Comparison of ENCODE assay signal across 19 cellular contexts in genomic region chr5:168218746-168219145, GRCh38.
DNase-seq lines count a peak whose midpoint lies in the region; ATAC-seq and TF ChIP-seq lines count a peak whose summit lies in the region.
"Had no signal": no experiment of that assay in that cellular context is flagged by ENCODE, and none has a peak within 500 bp of the region (broad histone marks: within the 10 kb centered on the region; RNA-seq: fewer than 3 reads in every experiment).

No MANE protein-coding gene starts in this region.

- no peak overlapping the region for H2AFZ ChIP-seq in GM23248
- H2AFZ ChIP-seq in HCT116 (ENCODE audit: low read depth, low read length, poor library complexity, severe bottlenecking) = peak overlapping the region; percentile 100
- peak overlapping the region; percentile 82 for H2AFZ ChIP-seq in SU-DHL-6 (ENCODE audit: low read depth, low read length, severe bottlenecking)

- TF ChIP-seq RAD21 in HCT116 (IDR thresholded peaks at IDR 0.05; ENCODE audit: low read depth) = no peak

- H3K9ac ChIP-seq in GM23248 (no peak overlapping the region), HCT116 (ENCODE audit: low read length) (no peak overlapping the region), SU-DHL-6 (ENCODE audit: low read length) (no peak overlapping the region)

- in situ Hi-C loops in GM23248 (cut with MboI) = loop anchor here (10.0 kb wide), 1 partner anchor 634 kb away; no protein-coding TSS in a partner anchor

- no peaks in the 10 kb centered on the region for H4K20me1 ChIP-seq in GM23248 (ENCODE audit: insufficient read depth)
- H4K20me1 ChIP-seq in HCT116 (ENCODE audit: insufficient read depth) = no peaks in the 10 kb centered on the region
- H4K20me1 ChIP-seq in SU-DHL-6 (ENCODE audit: low read depth, low read length) = no peaks in the 10 kb centered on the region

- 0 out of 2 replicates have a peak, but pooled peaks cover 13% of the 10 kb centered on the region for H3K79me2 ChIP-seq in GM23248 (ENCODE audit: insufficient read depth)
- no peaks in the 10 kb centered on the region for H3K79me2 ChIP-seq in HCT116 (ENCODE audit: insufficient read depth, low read length)
- no peaks in the 10 kb centered on the region for H3K79me2 ChIP-seq in SU-DHL-6 (ENCODE audit: insufficient read depth, low read length)

- POLR2A ChIA-PET in HCT116 (lab: Charles Lee) = no interaction called here

- H3K9me3 ChIP-seq in GM23248 (ENCODE audit: low read depth) (no peaks in the 10 kb centered on the region), HCT116 (ENCODE audit: control insufficient read depth in 1 of 2, insufficient read depth in 1 of 2, low read depth in 1 of 2, low read length in 2 of 2) (no peaks in the 10 kb centered on the region), SU-DHL-6 (ENCODE audit: insufficient read depth, low read length) (no peaks in the 10 kb centered on the region)
- H3K9me3 ChIP-seq: A549, BE2C, HAP-1 had no signal

- intact Hi-C loops in HCT116 (cut with micrococcal nuclease) = loop anchor here (1.0 to 2.0 kb wide), 4 partner anchors 104 to 636 kb away; no protein-coding TSS in a partner anchor

- no TSS peak for BruUV-seq in HCT116 (replicated peaks; lab: Mats Ljungman, UMichigan)

- H3F3A ChIP-seq in GM23248 (ENCODE audit: insufficient read depth) = peaks cover 13% of the 10 kb centered on the region; the same call in 1 of the 2 replicates
- no peaks in the 10 kb centered on the region for H3F3A ChIP-seq in SU-DHL-6 (ENCODE audit: insufficient read depth)

- H3K4me2 ChIP-seq in GM23248 (ENCODE audit: unreplicated experiment) = no peak overlapping the region
- H3K4me2 ChIP-seq in HCT116 (ENCODE audit: low read length) = no peak overlapping the region
- no peak overlapping the region for H3K4me2 ChIP-seq in SU-DHL-6 (ENCODE audit: low read depth, low read length, poor library complexity, severe bottlenecking)

- no peak for TF ChIP-seq POLR2A in HCT116 (IDR thresholded peaks at IDR 0.05; ENCODE audit: borderline replicate concordance, extremely low read depth, insufficient read depth, insufficient read length)

- H3K27me3 ChIP-seq in GM23248 (replicated peaks; ENCODE audit: insufficient read depth) (no peaks in the 10 kb centered on the region), HCT116 (ENCODE audit: insufficient read depth, low read length) (peaks cover 37% of the 10 kb centered on the region), SU-DHL-6 (ENCODE audit: low read length) (no peaks in the 10 kb centered on the region), foreskin keratinocyte (no peaks in the 10 kb centered on the region)

- 78 to 79% methylated on average over 9 of the region's 9 CpGs for WGBS in GM23248 (ENCODE audit: low coverage in 1 of 2, low lambda C conversion rate in 2 of 2, missing lambda C conversion rate in 2 of 2), 2 experiments

- H3K9me2 ChIP-seq in GM23248 (ENCODE audit: insufficient read depth) (no peaks in the 10 kb centered on the region), HCT116 (ENCODE audit: insufficient read depth) (no peaks in the 10 kb centered on the region), SU-DHL-6 (replicated peaks; ENCODE audit: insufficient read depth, low read length) (no peaks in the 10 kb centered on the region)

- RAD21 ChIA-PET in HCT116 (lab: Charles Lee; ENCODE audit: low non-redundant PET in 1 of 2, low total read pairs in 2 of 2, uncharacterized antibody in 2 of 2, unreplicated experiment in 2 of 2) = interaction anchor here in 1 of 2 experiments (1.3 kb wide), 1 partner anchor 113 kb away, joined by 3 read pairs; no protein-coding TSS in a partner anchor

- CTCF ChIA-PET in HCT116 (lab: Charles Lee) = interaction anchor here (1.8 to 2.0 kb wide), 2 partner anchors 105 to 496 kb away, joined by 5 to 12 read pairs; no protein-coding TSS in a partner anchor

- TF ChIP-seq CTCF in HCT116 (IDR thresholded peaks at IDR 0.05 in 2 of 3, conservative IDR thresholded peaks at IDR 0.05 in 1 of 3; ENCODE audit: borderline replicate concordance in 1 of 3, insufficient read depth in 1 of 3, low read depth in 2 of 3, low read length in 2 of 3) (no peak), SU-DHL-6 (IDR thresholded peaks at IDR 0.05; ENCODE audit: insufficient read depth, low read length, poor library complexity, severe bottlenecking) (no peak), foreskin keratinocyte (conservative IDR thresholded peaks at IDR 0.05) (no peak), GM20000 (IDR thresholded peaks at IDR 0.05; ENCODE audit: extremely low read depth, missing control alignments) (no peak)

- ATAC-seq in HCT116 (no peak), foreskin keratinocyte (peak; percentile 29), HG03442 (IDR thresholded peaks at IDR 0.05; ENCODE audit: unreplicated experiment) (no peak)
- ATAC-seq in stimulated activated naive CD8-positive, alpha-beta T cell treated with anti-CD3 and anti-CD28 coated beads, Interleukin-15, Interleukin-2, amounts not matched to agents 100 U/mL and 50 U/mL, for 24 hours = no peak

- peak; percentile 24 for DNase-seq in GM23248
- DNase-seq in HCT116 (ENCODE audit: low read depth, low spot score) = no peak
- DNase-seq in foreskin keratinocyte = peak in 1 of 2 donors; percentile 24
- DNase-seq in stimulated activated naive CD8-positive, alpha-beta T cell treated with anti-CD3 and anti-CD28 coated beads, Interleukin-15, Interleukin-2, amounts not matched to agents 100 U/mL and 50 U/mL, for 24 hours = no peak
- DNase-seq in GM20000 (ENCODE audit: low spot score) = no peak
- DNase-seq in OCI-M2 (lab: John Stamatoyannopoulos, UW; ENCODE audit: unreplicated experiment) = no peak
- DNase-seq: BE2C; CD4-positive, alpha-beta memory T cell; COR-L47; DMS153; GOT3; HFFc6 had no signal

- no peak overlapping the region for H3K27ac ChIP-seq in GM23248
- no peak overlapping the region for H3K27ac ChIP-seq in HCT116 (ENCODE audit: low read depth, low read length)
- no peak overlapping the region for H3K27ac ChIP-seq in SU-DHL-6 (ENCODE audit: low read depth, low read length)
- no peak overlapping the region for H3K27ac ChIP-seq in foreskin keratinocyte
- H3K27ac ChIP-seq: C4-2B, HL-60 had no signal

- peaks cover 40% of the 10 kb centered on the region; the same call in 1 of the 2 replicates for H3K36me3 ChIP-seq in GM23248 (ENCODE audit: low read depth)
- no peaks in the 10 kb centered on the region for H3K36me3 ChIP-seq in HCT116 (ENCODE audit: control insufficient read depth in 1 of 2, insufficient read depth in 2 of 2, low read length in 2 of 2)
- no peaks in the 10 kb centered on the region for H3K36me3 ChIP-seq in SU-DHL-6 (ENCODE audit: low read length)
- H3K36me3 ChIP-seq: BE2C, HAP-1 had no signal

- H3K4me1 ChIP-seq in GM23248 (ENCODE audit: insufficient read depth) (no peaks in the 10 kb centered on the region), HCT116 (ENCODE audit: control insufficient read depth in 1 of 2, insufficient read depth in 2 of 2, low read length in 2 of 2) (peaks cover 0 to 4% of the 10 kb centered on the region in 2 experiments; a peak in 2 of 4 replicates), foreskin keratinocyte (no peaks in the 10 kb centered on the region)
- H3K4me1 ChIP-seq: BE2C, HAP-1 had no signal

- H3K4me3 ChIP-seq in GM23248 = no peak overlapping the region
- H3K4me3 ChIP-seq in HCT116 (replicated peaks in 1 of 2; ENCODE audit: low read depth in 1 of 2, low read length in 2 of 2) = no peak overlapping the region
- no peak overlapping the region for H3K4me3 ChIP-seq in SU-DHL-6 (ENCODE audit: insufficient read depth, low read length, poor library complexity, severe bottlenecking)
- H3K4me3 ChIP-seq: HAP-1, K562 had no signal

TF ChIP-seq in HCT116, 20 proteins besides CTCF, POLR2A, EP300 and RAD21 (continues in another document):
- TF ChIP-seq EZH2 (IDR thresholded peaks at IDR 0.05) = no peak
- TF ChIP-seq JUND (IDR thresholded peaks at IDR 0.05) = no peak
- TF ChIP-seq REST (IDR thresholded peaks at IDR 0.05; ENCODE audit: low read depth) = no peak
- TF ChIP-seq POLR2AphosphoS5 (IDR thresholded peaks at IDR 0.05; ENCODE audit: low read depth, low read length) = no peak
- TF ChIP-seq EZH2phosphoT487 (IDR thresholded peaks at IDR 0.05; ENCODE audit: borderline replicate concordance) = no peak
- no peak for TF ChIP-seq ZNF274 (IDR thresholded peaks at IDR 0.05; ENCODE audit: low read depth, low read length)
- TF ChIP-seq CEBPB (IDR thresholded peaks at IDR 0.05; ENCODE audit: low read depth) = no peak
- no peak for TF ChIP-seq FOSL1 (IDR thresholded peaks at IDR 0.05; ENCODE audit: low read depth)
